ENCODE assay signal across 25 cellular contexts in the genomic region with DNA sequence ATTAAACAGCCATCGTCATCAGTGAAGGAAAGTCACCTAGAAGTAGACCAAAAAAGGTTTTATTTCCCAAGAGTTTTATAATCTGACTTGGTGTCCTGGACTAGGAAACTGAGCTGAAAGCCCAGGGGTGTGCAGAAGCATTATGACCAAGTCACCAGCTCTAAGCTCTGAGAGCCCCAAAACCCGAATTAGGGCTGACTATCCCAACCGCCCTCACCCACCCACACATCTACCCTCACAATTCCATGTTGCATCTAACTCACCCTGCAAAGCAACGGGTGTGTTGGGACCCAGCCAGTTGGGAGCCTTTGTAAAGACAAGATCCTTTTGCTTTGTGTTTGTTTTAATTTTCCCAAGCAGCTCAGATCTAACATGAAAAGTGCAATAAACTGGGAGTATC. TPM values are rescaled to one million over a fixed set of nuclear protein-coding genes. Genes with fewer than 3 reads are reported as not detected.
"Had no signal": no experiment of that assay in that cellular context is flagged by ENCODE, and none has a peak within 500 bp of the region (broad histone marks: within the 10 kb centered on the region; RNA-seq: fewer than 3 reads in every experiment).

No MANE protein-coding gene starts in this region.

- H3K27ac Mint-ChIP-seq: activated CD4-positive, alpha-beta memory T cell treated with anti-CD3 and anti-CD28 coated beads for 36 hours; activated naive CD4-positive, alpha-beta T cell treated with anti-CD3 and anti-CD28 coated beads for 36 hours; activated naive CD8-positive, alpha-beta T cell treated with anti-CD3 and anti-CD28 coated beads, Interleukin-2, amount 50 U/mL, for 24 hours; activated T-cell treated with anti-CD3 and anti-CD28 coated beads, Interleukin-2, amount 50 U/mL, for 72 hours; effector memory CD8-positive, alpha-beta T cell; naive thymus-derived CD8-positive, alpha-beta T cell; stimulated activated naive CD8-positive, alpha-beta T cell treated with anti-CD3 and anti-CD28 coated beads, Interleukin-15, Interleukin-2, amounts not matched to agents 100 ng/mL and 50 ng/mL, for 24 hours; T-helper 17 cell had no signal

- DNase-seq: activated CD4-positive, alpha-beta memory T cell treated with anti-CD3 and anti-CD28 coated beads for 36 hours; activated CD4-positive, alpha-beta T cell treated with anti-CD3 and anti-CD28 coated beads for 4 hours; activated CD4-positive, CD25-positive, alpha-beta regulatory T cell; activated effector memory CD4-positive, alpha-beta T cell treated with Interleukin-2 at 50 U/mL for 16 hours; activated naive CD4-positive, alpha-beta T cell treated with anti-CD3 and anti-CD28 coated beads for 36 hours; activated naive CD8-positive, alpha-beta T cell treated with anti-CD3 and anti-CD28 coated beads, Interleukin-2, amount 50 U/mL, for 24 hours; activated T-cell treated with anti-CD3 and anti-CD28 coated beads, Interleukin-2, amount 50 U/mL, for 72 hours; body of pancreas; central memory CD4-positive, alpha-beta T cell; dermis blood vessel endothelial cell; effector memory CD8-positive, alpha-beta T cell; left colon; lower lobe of right lung; mesendoderm; naive thymus-derived CD8-positive, alpha-beta T cell; sigmoid colon; stimulated activated CD4-positive, alpha-beta T cell treated with anti-CD3 and anti-CD28 coated beads, Interleukin-12 subunit alpha, Interleukin-12 subunit beta, amount 100 ng/mL, for 4 hours; T-helper 17 cell; thyroid gland had no signal

- H3K9me3 Mint-ChIP-seq: activated CD4-positive, alpha-beta memory T cell treated with anti-CD3 and anti-CD28 coated beads for 36 hours; activated naive CD8-positive, alpha-beta T cell treated with anti-CD3 and anti-CD28 coated beads, Interleukin-2, amount 50 U/mL, for 24 hours; activated T-cell treated with anti-CD3 and anti-CD28 coated beads, Interleukin-2, amount 50 U/mL, for 72 hours; effector memory CD8-positive, alpha-beta T cell had no signal

- H3K4me1 ChIP-seq: body of pancreas, lower lobe of right lung, thyroid gland had no signal

- ATAC-seq: activated naive CD8-positive, alpha-beta T cell treated with anti-CD3 and anti-CD28 coated beads, Interleukin-2, amount 50 U/mL, for 24 hours; activated T-cell treated with anti-CD3 and anti-CD28 coated beads, Interleukin-2, amount 50 U/mL, for 72 hours; body of pancreas; effector memory CD8-positive, alpha-beta T cell; esophagus mucosa; left colon; lower lobe of right lung; naive thymus-derived CD8-positive, alpha-beta T cell; T-helper 17 cell had no signal

- FAIRE-seq: endothelial cell of umbilical vein, frontal cortex, keratinocyte had no signal

- H3K36me3 ChIP-seq: lower lobe of right lung, sigmoid colon, SJSA1, thyroid gland had no signal

- H3K27me3 ChIP-seq: sigmoid colon, SJSA1, thyroid gland had no signal

- H3K9me3 ChIP-seq: body of pancreas, lower lobe of right lung, sigmoid colon, SJSA1, thyroid gland had no signal

- H3K27ac ChIP-seq: body of pancreas, lower lobe of right lung, sigmoid colon, SJSA1, thyroid gland had no signal

- H3K4me1 Mint-ChIP-seq: activated naive CD8-positive, alpha-beta T cell treated with anti-CD3 and anti-CD28 coated beads, Interleukin-2, amount 50 U/mL, for 24 hours; naive thymus-derived CD8-positive, alpha-beta T cell had no signal

- H3K36me3 Mint-ChIP-seq: activated CD4-positive, alpha-beta memory T cell treated with anti-CD3 and anti-CD28 coated beads for 36 hours had no signal

- H3K4me3 Mint-ChIP-seq: activated CD4-positive, alpha-beta memory T cell treated with anti-CD3 and anti-CD28 coated beads for 36 hours; activated naive CD4-positive, alpha-beta T cell treated with anti-CD3 and anti-CD28 coated beads for 36 hours; activated naive CD8-positive, alpha-beta T cell treated with anti-CD3 and anti-CD28 coated beads, Interleukin-2, amount 50 U/mL, for 24 hours; activated T-cell treated with anti-CD3 and anti-CD28 coated beads, Interleukin-2, amount 50 U/mL, for 72 hours; effector memory CD8-positive, alpha-beta T cell; naive thymus-derived CD8-positive, alpha-beta T cell; stimulated activated naive CD8-positive, alpha-beta T cell treated with anti-CD3 and anti-CD28 coated beads, Interleukin-15, Interleukin-2, amounts not matched to agents 100 ng/mL and 50 ng/mL, for 24 hours; T-helper 17 cell had no signal

- H3K4me3 ChIP-seq: body of pancreas, lower lobe of right lung, SJSA1, thyroid gland had no signal

RNA-seq across cellular contexts. Expression of a gene that starts 16.3 kb away (rescaled TPM):
- total RNA-seq: esophagus mucosa had no signal
